1 cellular context compared by ENCODE assay signal in genomic region chr17:49946964-49947584, GRCh38.
TF ChIP-seq lines count a peak whose summit lies in the region.

No MANE protein-coding gene starts in this region.

TF ChIP-seq in HepG2, 621 proteins besides CTCF, POLR2A, EP300 and RAD21 (continues in another document):
- TF ChIP-seq MEIS2 (CRISPR knock-in tag; IDR thresholded peaks at IDR 0.05), result no peak
- TF ChIP-seq NR1H2 (CRISPR knock-in tag; IDR thresholded peaks at IDR 0.05; ENCODE audit: borderline replicate concordance, low read depth), result no peak
- no peak for TF ChIP-seq KMT2A (CRISPR knock-in tag; IDR thresholded peaks at IDR 0.05)
- no peak for TF ChIP-seq MBD4 (IDR thresholded peaks at IDR 0.05; ENCODE audit: borderline replicate concordance, low read length)
- peak; percentile 36; the same call in 1 of the 2 replicates for TF ChIP-seq GABPB1 (CRISPR knock-in tag; IDR thresholded peaks at IDR 0.05)
- no peak for TF ChIP-seq RFXAP (CRISPR knock-in tag; IDR thresholded peaks at IDR 0.05; ENCODE audit: borderline replicate concordance)
- no peak for TF ChIP-seq JARID2 (CRISPR knock-in tag; IDR thresholded peaks at IDR 0.05; ENCODE audit: insufficient replicate concordance)
- TF ChIP-seq, protein P1, sequence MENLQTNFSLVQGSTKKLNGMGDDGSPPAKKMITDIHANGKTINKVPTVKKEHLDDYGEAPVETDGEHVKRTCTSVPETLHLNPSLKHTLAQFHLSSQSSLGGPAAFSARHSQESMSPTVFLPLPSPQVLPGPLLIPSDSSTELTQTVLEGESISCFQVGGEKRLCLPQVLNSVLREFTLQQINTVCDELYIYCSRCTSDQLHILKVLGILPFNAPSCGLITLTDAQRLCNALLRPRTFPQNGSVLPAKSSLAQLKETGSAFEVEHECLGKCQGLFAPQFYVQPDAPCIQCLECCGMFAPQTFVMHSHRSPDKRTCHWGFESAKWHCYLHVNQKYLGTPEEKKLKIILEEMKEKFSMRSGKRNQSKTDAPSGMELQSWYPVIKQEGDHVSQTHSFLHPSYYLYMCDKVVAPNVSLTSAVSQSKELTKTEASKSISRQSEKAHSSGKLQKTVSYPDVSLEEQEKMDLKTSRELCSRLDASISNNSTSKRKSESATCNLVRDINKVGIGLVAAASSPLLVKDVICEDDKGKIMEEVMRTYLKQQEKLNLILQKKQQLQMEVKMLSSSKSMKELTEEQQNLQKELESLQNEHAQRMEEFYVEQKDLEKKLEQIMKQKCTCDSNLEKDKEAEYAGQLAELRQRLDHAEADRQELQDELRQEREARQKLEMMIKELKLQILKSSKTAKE (CRISPR knock-in tag; IDR thresholded peaks at IDR 0.05; ENCODE audit: borderline replicate concordance), result no peak
- no peak for TF ChIP-seq FOXO1 (CRISPR knock-in tag; IDR thresholded peaks at IDR 0.05)
- TF ChIP-seq ZNF263 (CRISPR knock-in tag; IDR thresholded peaks at IDR 0.05), result 0 out of 2 replicates have a peak, but pooled peaks have one; percentile 19
- no peak for TF ChIP-seq SMARCE1 (IDR thresholded peaks at IDR 0.05; ENCODE audit: borderline replicate concordance)
- peak; percentile 69 for TF ChIP-seq RARA (CRISPR knock-in tag; IDR thresholded peaks at IDR 0.05)
- TF ChIP-seq, protein P2, sequence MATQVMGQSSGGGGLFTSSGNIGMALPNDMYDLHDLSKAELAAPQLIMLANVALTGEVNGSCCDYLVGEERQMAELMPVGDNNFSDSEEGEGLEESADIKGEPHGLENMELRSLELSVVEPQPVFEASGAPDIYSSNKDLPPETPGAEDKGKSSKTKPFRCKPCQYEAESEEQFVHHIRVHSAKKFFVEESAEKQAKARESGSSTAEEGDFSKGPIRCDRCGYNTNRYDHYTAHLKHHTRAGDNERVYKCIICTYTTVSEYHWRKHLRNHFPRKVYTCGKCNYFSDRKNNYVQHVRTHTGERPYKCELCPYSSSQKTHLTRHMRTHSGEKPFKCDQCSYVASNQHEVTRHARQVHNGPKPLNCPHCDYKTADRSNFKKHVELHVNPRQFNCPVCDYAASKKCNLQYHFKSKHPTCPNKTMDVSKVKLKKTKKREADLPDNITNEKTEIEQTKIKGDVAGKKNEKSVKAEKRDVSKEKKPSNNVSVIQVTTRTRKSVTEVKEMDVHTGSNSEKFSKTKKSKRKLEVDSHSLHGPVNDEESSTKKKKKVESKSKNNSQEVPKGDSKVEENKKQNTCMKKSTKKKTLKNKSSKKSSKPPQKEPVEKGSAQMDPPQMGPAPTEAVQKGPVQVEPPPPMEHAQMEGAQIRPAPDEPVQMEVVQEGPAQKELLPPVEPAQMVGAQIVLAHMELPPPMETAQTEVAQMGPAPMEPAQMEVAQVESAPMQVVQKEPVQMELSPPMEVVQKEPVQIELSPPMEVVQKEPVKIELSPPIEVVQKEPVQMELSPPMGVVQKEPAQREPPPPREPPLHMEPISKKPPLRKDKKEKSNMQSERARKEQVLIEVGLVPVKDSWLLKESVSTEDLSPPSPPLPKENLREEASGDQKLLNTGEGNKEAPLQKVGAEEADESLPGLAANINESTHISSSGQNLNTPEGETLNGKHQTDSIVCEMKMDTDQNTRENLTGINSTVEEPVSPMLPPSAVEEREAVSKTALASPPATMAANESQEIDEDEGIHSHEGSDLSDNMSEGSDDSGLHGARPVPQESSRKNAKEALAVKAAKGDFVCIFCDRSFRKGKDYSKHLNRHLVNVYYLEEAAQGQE (IDR thresholded peaks at IDR 0.05; ENCODE audit: borderline replicate concordance in 1 of 2, low read depth in 1 of 2, low read length in 2 of 2), result no peak
- no peak for TF ChIP-seq MAF1 (CRISPR knock-in tag; IDR thresholded peaks at IDR 0.05; ENCODE audit: borderline replicate concordance)
- TF ChIP-seq ZBTB37 (CRISPR knock-in tag; IDR thresholded peaks at IDR 0.05), result no peak
- no peak for TF ChIP-seq ZNF7 (CRISPR knock-in tag; IDR thresholded peaks at IDR 0.05)
- no peak for TF ChIP-seq ZNF292 (CRISPR knock-in tag; IDR thresholded peaks at IDR 0.05; ENCODE audit: borderline replicate concordance, low read depth)
- TF ChIP-seq ZNF850 (CRISPR knock-in tag; conservative IDR thresholded peaks at IDR 0.05), result no peak
- TF ChIP-seq, protein P3, sequence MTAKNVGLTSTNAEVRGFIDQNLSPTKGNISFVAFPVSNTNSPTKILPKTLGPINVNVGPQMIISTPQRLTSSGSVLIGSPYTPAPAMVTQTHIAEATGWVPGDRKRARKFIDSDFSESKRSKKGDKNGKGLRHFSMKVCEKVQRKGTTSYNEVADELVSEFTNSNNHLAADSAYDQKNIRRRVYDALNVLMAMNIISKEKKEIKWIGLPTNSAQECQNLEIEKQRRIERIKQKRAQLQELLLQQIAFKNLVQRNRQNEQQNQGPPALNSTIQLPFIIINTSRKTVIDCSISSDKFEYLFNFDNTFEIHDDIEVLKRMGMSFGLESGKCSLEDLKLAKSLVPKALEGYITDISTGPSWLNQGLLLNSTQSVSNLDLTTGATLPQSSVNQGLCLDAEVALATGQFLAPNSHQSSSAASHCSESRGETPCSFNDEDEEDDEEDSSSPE (CRISPR knock-in tag; IDR thresholded peaks at IDR 0.05), result no peak
- TF ChIP-seq MAFK (conservative IDR thresholded peaks at IDR 0.05 in 1 of 2, IDR thresholded peaks at IDR 0.05 in 1 of 2; ENCODE audit: low read length in 2 of 2), result no peak
- no peak for TF ChIP-seq MED1 (CRISPR knock-in tag; IDR thresholded peaks at IDR 0.05)
- 0 out of 2 replicates have a peak, but pooled peaks have one; percentile 21 for TF ChIP-seq RXRB (CRISPR knock-in tag; IDR thresholded peaks at IDR 0.05; ENCODE audit: borderline replicate concordance)
- TF ChIP-seq HMGXB3 (CRISPR knock-in tag; IDR thresholded peaks at IDR 0.05; ENCODE audit: borderline replicate concordance), result no peak
- TF ChIP-seq FOSL1 (CRISPR knock-in tag; IDR thresholded peaks at IDR 0.05; ENCODE audit: borderline replicate concordance), result peak; percentile 36; the same call in 1 of the 2 replicates
- no peak for TF ChIP-seq ZNF615 (CRISPR knock-in tag; IDR thresholded peaks at IDR 0.05; ENCODE audit: borderline replicate concordance)
- no peak for TF ChIP-seq ZNF790 (CRISPR knock-in tag; IDR thresholded peaks at IDR 0.05; ENCODE audit: borderline replicate concordance)
- TF ChIP-seq, protein P4, sequence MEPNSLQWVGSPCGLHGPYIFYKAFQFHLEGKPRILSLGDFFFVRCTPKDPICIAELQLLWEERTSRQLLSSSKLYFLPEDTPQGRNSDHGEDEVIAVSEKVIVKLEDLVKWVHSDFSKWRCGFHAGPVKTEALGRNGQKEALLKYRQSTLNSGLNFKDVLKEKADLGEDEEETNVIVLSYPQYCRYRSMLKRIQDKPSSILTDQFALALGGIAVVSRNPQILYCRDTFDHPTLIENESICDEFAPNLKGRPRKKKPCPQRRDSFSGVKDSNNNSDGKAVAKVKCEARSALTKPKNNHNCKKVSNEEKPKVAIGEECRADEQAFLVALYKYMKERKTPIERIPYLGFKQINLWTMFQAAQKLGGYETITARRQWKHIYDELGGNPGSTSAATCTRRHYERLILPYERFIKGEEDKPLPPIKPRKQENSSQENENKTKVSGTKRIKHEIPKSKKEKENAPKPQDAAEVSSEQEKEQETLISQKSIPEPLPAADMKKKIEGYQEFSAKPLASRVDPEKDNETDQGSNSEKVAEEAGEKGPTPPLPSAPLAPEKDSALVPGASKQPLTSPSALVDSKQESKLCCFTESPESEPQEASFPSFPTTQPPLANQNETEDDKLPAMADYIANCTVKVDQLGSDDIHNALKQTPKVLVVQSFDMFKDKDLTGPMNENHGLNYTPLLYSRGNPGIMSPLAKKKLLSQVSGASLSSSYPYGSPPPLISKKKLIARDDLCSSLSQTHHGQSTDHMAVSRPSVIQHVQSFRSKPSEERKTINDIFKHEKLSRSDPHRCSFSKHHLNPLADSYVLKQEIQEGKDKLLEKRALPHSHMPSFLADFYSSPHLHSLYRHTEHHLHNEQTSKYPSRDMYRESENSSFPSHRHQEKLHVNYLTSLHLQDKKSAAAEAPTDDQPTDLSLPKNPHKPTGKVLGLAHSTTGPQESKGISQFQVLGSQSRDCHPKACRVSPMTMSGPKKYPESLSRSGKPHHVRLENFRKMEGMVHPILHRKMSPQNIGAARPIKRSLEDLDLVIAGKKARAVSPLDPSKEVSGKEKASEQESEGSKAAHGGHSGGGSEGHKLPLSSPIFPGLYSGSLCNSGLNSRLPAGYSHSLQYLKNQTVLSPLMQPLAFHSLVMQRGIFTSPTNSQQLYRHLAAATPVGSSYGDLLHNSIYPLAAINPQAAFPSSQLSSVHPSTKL (CRISPR knock-in tag; IDR thresholded peaks at IDR 0.05), result peak; percentile 29; the same call in 1 of the 2 replicates
- TF ChIP-seq ATF7-NPFF (CRISPR knock-in tag; IDR thresholded peaks at IDR 0.05; ENCODE audit: low read depth), result no peak
- TF ChIP-seq ZSCAN22 (CRISPR knock-in tag; IDR thresholded peaks at IDR 0.05), result peak; percentile 98
- no peak for TF ChIP-seq YEATS4 (CRISPR knock-in tag; IDR thresholded peaks at IDR 0.05; ENCODE audit: borderline replicate concordance)
- no peak for TF ChIP-seq ZKSCAN1 (IDR thresholded peaks at IDR 0.05; ENCODE audit: low read length)
- TF ChIP-seq MIER3 (CRISPR knock-in tag; IDR thresholded peaks at IDR 0.05; ENCODE audit: borderline replicate concordance), result no peak
- no peak for TF ChIP-seq ZBTB34 (CRISPR knock-in tag; IDR thresholded peaks at IDR 0.05)
- TF ChIP-seq, protein P5, sequence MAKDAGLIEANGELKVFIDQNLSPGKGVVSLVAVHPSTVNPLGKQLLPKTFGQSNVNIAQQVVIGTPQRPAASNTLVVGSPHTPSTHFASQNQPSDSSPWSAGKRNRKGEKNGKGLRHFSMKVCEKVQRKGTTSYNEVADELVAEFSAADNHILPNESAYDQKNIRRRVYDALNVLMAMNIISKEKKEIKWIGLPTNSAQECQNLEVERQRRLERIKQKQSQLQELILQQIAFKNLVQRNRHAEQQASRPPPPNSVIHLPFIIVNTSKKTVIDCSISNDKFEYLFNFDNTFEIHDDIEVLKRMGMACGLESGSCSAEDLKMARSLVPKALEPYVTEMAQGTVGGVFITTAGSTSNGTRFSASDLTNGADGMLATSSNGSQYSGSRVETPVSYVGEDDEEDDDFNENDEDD (CRISPR knock-in tag; IDR thresholded peaks at IDR 0.05; ENCODE audit: borderline replicate concordance), result no peak
- TF ChIP-seq ZNF431 (CRISPR knock-in tag; IDR thresholded peaks at IDR 0.05; ENCODE audit: borderline replicate concordance, low read depth), result no peak
- no peak for TF ChIP-seq JUND (CRISPR knock-in tag; IDR thresholded peaks at IDR 0.05)
- TF ChIP-seq HNRNPK (IDR thresholded peaks at IDR 0.05; ENCODE audit: low read depth, low read length, poor library complexity, severe bottlenecking), result no peak
- TF ChIP-seq ETV5 (CRISPR knock-in tag; IDR thresholded peaks at IDR 0.05; ENCODE audit: borderline replicate concordance), result peak; percentile 70
- TF ChIP-seq GLI4 (CRISPR knock-in tag; IDR thresholded peaks at IDR 0.05; ENCODE audit: borderline replicate concordance), result no peak
- no peak for TF ChIP-seq ZNF180 (CRISPR knock-in tag; IDR thresholded peaks at IDR 0.05; ENCODE audit: borderline replicate concordance, low read depth)
- TF ChIP-seq ZNF326 (CRISPR knock-in tag; IDR thresholded peaks at IDR 0.05; ENCODE audit: borderline replicate concordance), result no peak
- no peak for TF ChIP-seq ZNF441 (CRISPR knock-in tag; IDR thresholded peaks at IDR 0.05; ENCODE audit: borderline replicate concordance)
